12 cellular contexts compared by ENCODE assay signal in the genomic region with DNA sequence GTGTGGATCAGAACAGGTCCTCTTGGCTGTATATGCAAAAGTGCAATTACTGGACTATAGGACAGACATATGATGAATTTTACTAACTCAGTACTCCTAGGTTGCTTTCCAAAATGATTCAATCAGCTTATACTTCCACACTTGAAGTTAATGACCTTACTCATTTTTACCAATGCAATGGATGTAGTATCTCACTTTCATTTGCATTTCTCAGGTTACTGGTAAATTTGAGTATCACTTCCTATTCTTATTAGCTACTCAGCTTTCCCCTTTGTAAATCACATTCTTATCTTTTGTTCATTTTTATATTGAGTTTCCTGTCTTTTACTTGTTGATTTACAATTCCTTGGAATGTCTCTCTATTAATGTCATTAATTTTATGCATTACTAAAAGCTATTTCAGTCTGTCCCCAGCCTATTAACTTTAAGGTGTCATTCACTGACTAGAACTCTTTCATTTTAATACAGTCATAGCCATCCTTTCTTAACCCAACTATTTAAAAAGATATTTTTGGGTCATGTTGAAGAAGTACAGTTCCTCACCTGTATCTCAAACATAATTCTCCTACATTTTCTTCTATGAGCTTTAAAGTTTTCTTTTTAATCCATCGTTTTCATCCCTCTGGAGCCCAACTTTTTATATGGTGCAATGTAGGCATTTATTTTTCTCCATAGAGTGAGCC.
DNase-seq lines count a peak whose midpoint lies in the region; ATAC-seq and TF ChIP-seq lines count a peak whose summit lies in the region.
"Had no signal": no experiment of that assay in that cellular context is flagged by ENCODE, and none has a peak within 500 bp of the region (broad histone marks: within the 10 kb centered on the region; RNA-seq: fewer than 3 reads in every experiment).

No MANE protein-coding gene starts in this region.

- TF ChIP-seq CTCF in GM20000 (IDR thresholded peaks at IDR 0.05; ENCODE audit: extremely low read depth, missing control alignments): no peak

- ATAC-seq in GM18508 (IDR thresholded peaks at IDR 0.05; ENCODE audit: insufficient read depth, unreplicated experiment): peak; percentile 91
- ATAC-seq in HG02852 (IDR thresholded peaks at IDR 0.05; ENCODE audit: unreplicated experiment): peak; percentile 87
- ATAC-seq in HG03378 (IDR thresholded peaks at IDR 0.05; ENCODE audit: unreplicated experiment): peak; percentile 90
- ATAC-seq: gastroesophageal sphincter had no signal

- DNase-seq in GM20000 (ENCODE audit: low spot score) (peak; percentile 3), C1 segment of cervical spinal cord (lab: John Stamatoyannopoulos, UW) (no peak), OCI-M2 (lab: John Stamatoyannopoulos, UW; ENCODE audit: unreplicated experiment) (no peak), OCI-M1 (lab: John Stamatoyannopoulos, UW) (no peak), SIG-M5 (lab: John Stamatoyannopoulos, UW) (no peak)
- DNase-seq: activated CD4-positive, alpha-beta T cell treated with anti-CD3 and anti-CD28 coated beads for 1 hour; effector CD4-positive, alpha-beta T cell; stimulated activated CD4-positive, alpha-beta T cell treated with anti-CD3 and anti-CD28 coated beads, Interleukin-1b, Interleukin-23, amount 100 ng/mL, for 48 hours had no signal
